In the genomic region with DNA sequence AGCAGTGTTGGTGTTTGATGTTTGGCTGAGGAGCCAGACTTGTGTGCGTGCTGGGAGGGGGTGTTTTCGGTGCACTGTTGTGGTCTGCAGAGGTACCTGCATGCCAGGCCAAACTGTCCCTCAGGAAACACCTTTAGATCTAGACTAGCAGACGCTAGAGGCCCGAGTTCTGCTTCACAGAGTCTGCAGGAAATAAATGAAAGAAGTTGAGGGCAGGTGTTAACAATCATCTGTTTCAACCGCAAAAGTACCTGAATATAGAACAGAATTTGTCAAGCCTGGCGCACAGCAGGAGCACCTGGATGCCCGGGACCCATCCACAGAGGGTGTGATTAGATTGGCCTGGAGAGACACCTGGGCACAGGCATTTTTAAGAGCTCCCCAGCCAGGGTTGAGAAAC, we compare ENCODE assay signal across 11 cellular contexts. TPM values are rescaled to one million over a fixed set of nuclear protein-coding genes. Genes with fewer than 3 reads are reported as not detected.
A peak's percentile ranks its signal among the peaks of the same experiment; 100 is the strongest.
DNase-seq lines count a peak whose midpoint lies in the region; ATAC-seq and TF ChIP-seq lines count a peak whose summit lies in the region.
"Had no signal": no experiment of that assay in that cellular context is flagged by ENCODE, and none has a peak within 500 bp of the region (broad histone marks: within the 10 kb centered on the region; RNA-seq: fewer than 3 reads in every experiment).

No MANE protein-coding gene starts in this region.

- H3K9me3 Mint-ChIP-seq in HFFc6: no peaks in the 10 kb centered on the region

- peak; percentile 41; the same call in 1 of the 2 replicates for TF ChIP-seq POLR2A in Raji (IDR thresholded peaks at IDR 0.05; ENCODE audit: insufficient read depth, low read depth, low read length)

- no peaks in the 10 kb centered on the region for H3K36me3 Mint-ChIP-seq in HFFc6 (ENCODE audit: low read depth)

- DNase-seq in COLO668 (lab: John Stamatoyannopoulos, UW; ENCODE audit: unreplicated experiment): peak; percentile 67
- no peak for DNase-seq in HFFc6
- no peak for DNase-seq in NOMO-1 (lab: John Stamatoyannopoulos, UW; ENCODE audit: unreplicated experiment in 2 of 2)
- DNase-seq in Ammon's horn (ENCODE audit: low spot score): no peak
- DNase-seq in activated gamma-delta T cell (lab: John Stamatoyannopoulos, UW): no peak
- DNase-seq: adrenal gland, Calu3, pancreas had no signal

- no peaks in the 10 kb centered on the region for H3K4me1 Mint-ChIP-seq in HFFc6 (ENCODE audit: low read depth)

- H3K4me3 Mint-ChIP-seq in HFFc6: no peak overlapping the region

- no peak for TF ChIP-seq CTCF in HFFc6 (IDR thresholded peaks at IDR 0.05)

- peaks cover 18% of the 10 kb centered on the region for H3K27me3 Mint-ChIP-seq in HFFc6 (ENCODE audit: insufficient read depth)

- no peak overlapping the region for H3K27ac Mint-ChIP-seq in HFFc6

- ATAC-seq in GM19372 (IDR thresholded peaks at IDR 0.05; ENCODE audit: low read depth, unreplicated experiment) (peak; percentile 46), HG03064 (IDR thresholded peaks at IDR 0.05; ENCODE audit: low read depth, unreplicated experiment) (peak; percentile 56)
- ATAC-seq: pancreas had no signal

RNA-seq across cellular contexts. Expression of a gene that starts 40.5 kb away (rescaled TPM):
- total RNA-seq in HFFc6 (2021; fragmentation: NEBNext Ultra II Directional; extraction: Animal tissue kit (Norgen Biotek cat#: 25700)): 1 to 10 TPM; 2.5 to 3.9 (median 3.3) TPM
